ENCODE assay signal across 8 cellular contexts in the genomic region with DNA sequence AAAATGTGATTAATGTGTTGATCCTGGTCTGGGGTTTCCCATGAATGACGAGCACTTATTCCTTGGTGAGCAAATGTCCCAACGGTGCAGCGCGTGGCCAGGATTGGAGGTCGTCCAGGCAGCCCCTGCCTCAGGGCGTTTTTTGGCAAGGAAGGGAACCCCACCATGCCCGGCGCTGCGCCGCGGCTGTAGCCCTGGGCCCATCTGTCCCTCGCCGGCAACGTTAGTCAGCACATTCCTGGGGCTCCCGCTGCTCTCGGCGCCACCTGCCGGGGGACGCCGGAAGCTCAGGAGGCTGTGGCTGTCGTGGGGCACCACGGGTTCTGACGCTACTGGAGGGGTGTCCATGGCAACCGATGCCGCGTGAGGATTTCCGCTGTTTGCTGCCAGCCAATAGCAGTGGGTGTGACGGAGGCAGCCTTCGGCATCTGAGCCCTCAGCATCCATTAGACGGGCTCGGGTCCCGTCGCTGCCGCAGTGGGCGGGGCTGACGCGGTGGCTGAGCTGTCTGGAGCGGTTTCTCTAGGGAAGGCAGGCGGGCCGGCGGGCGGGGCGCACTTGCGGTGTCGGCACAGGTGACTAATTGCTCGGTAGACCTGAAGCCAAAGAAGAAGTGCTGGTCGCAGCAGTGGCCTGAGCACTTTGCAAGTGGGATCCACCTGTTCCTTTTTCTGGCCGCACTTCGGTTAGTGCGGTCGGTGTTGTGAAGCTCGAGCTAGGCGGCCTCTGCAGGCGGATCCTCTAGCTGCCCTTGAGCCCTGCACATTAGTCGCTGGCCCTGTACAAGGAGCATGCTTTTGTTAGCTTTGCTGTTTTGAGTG. TPM values are rescaled to one million over a fixed set of nuclear protein-coding genes. Genes with fewer than 3 reads are reported as not detected.
DNase-seq lines count a peak whose midpoint lies in the region; ATAC-seq and TF ChIP-seq lines count a peak whose summit lies in the region.

No MANE protein-coding gene starts in this region.

- H3K4me3 ChIP-seq in ovary (peak overlapping the region; percentile 21), tibial artery (peak overlapping the region; percentile 40 to 57)

- H3K36me3 Mint-ChIP-seq in activated naive CD8-positive, alpha-beta T cell treated with anti-CD3 and anti-CD28 coated beads for 36 hours: peaks cover 22% of the 10 kb centered on the region

- TF ChIP-seq CTCF in ovary (IDR thresholded peaks at IDR 0.05): peak; percentile 97 to 99 (median 97)
- TF ChIP-seq CTCF in tibial artery (IDR thresholded peaks at IDR 0.05): peak; percentile 98 to 99

- peak overlapping the region; percentile 65 for H3K4me3 Mint-ChIP-seq in activated naive CD8-positive, alpha-beta T cell treated with anti-CD3 and anti-CD28 coated beads for 36 hours

- H3K4me1 Mint-ChIP-seq in activated naive CD8-positive, alpha-beta T cell treated with anti-CD3 and anti-CD28 coated beads for 36 hours: peaks cover 21% of the 10 kb centered on the region

- peak overlapping the region; percentile 85 for H3K27ac Mint-ChIP-seq in activated naive CD8-positive, alpha-beta T cell treated with anti-CD3 and anti-CD28 coated beads for 36 hours

- no peaks in the 10 kb centered on the region for H3K9me3 Mint-ChIP-seq in activated naive CD8-positive, alpha-beta T cell treated with anti-CD3 and anti-CD28 coated beads for 36 hours

- ATAC-seq in HG02610 (IDR thresholded peaks at IDR 0.05; ENCODE audit: unreplicated experiment) (peak; percentile 96), SK-N-SH treated with all-trans-retinoic acid at 6 μM for 48 hours (peak; percentile 96), Right ventricle myocardium inferior (peak; percentile 98)

- H3K27ac ChIP-seq in ovary (no peak overlapping the region), tibial artery (peak overlapping the region; percentile 65 to 66)

- intact Hi-C loops in Right ventricle myocardium inferior (cut with DNase I) (no loop called here), ovary (cut with DNase I) (no loop called here), tibial artery (cut with DNase I; ENCODE audit: low total_unique reads) (loop anchor here (2.0 kb wide), 1 partner anchor 30 kb away; the partner anchor contains the start of gene RAB35)

- TF ChIP-seq EP300 in ovary (IDR thresholded peaks at IDR 0.05): peak; percentile 40

- no peaks in the 10 kb centered on the region for H3K9me3 ChIP-seq in ovary
- no peaks in the 10 kb centered on the region for H3K9me3 ChIP-seq in tibial artery

- H3K4me1 ChIP-seq in ovary (ENCODE audit: insufficient read depth): peaks cover 2% of the 10 kb centered on the region
- peaks cover 0 to 9% (median 4%) of the 10 kb centered on the region in 4 donors for H3K4me1 ChIP-seq in tibial artery

- H3K36me3 ChIP-seq in ovary: no peaks in the 10 kb centered on the region
- H3K36me3 ChIP-seq in tibial artery: peaks cover 0 to 3% (median 0%) of the 10 kb centered on the region in 3 donors

- H3K27me3 Mint-ChIP-seq in activated naive CD8-positive, alpha-beta T cell treated with anti-CD3 and anti-CD28 coated beads for 36 hours: no peaks in the 10 kb centered on the region

- DNase-seq in NCI-H1092 (lab: John Stamatoyannopoulos, UW) (peak; percentile 96), Right ventricle myocardium inferior (ENCODE audit: missing footprints) (peak; percentile 99), ovary (peak; percentile 97 to 99 (median 99)), tibial artery (peak; percentile 99 to 100)
- DNase-seq in activated naive CD8-positive, alpha-beta T cell treated with anti-CD3 and anti-CD28 coated beads for 36 hours: peak; percentile 100

- H3K27me3 ChIP-seq in ovary: no peaks in the 10 kb centered on the region
- H3K27me3 ChIP-seq in tibial artery: no peaks in the 10 kb centered on the region

- WGBS in ovary, 3 donors: 1% methylated on average over 44 to 55 of the region's 55 CpGs

- TF ChIP-seq POLR2A in GM10847 (IDR thresholded peaks at IDR 0.05; ENCODE audit: extremely low read depth, insufficient read length): peak; percentile 18
- TF ChIP-seq POLR2A in ovary (IDR thresholded peaks at IDR 0.05): no peak

TF ChIP-seq in SK-N-SH treated with all-trans-retinoic acid at 6 μM for 48 hours, 23 proteins besides CTCF, POLR2A, EP300 and RAD21:
- TF ChIP-seq, protein P1, sequence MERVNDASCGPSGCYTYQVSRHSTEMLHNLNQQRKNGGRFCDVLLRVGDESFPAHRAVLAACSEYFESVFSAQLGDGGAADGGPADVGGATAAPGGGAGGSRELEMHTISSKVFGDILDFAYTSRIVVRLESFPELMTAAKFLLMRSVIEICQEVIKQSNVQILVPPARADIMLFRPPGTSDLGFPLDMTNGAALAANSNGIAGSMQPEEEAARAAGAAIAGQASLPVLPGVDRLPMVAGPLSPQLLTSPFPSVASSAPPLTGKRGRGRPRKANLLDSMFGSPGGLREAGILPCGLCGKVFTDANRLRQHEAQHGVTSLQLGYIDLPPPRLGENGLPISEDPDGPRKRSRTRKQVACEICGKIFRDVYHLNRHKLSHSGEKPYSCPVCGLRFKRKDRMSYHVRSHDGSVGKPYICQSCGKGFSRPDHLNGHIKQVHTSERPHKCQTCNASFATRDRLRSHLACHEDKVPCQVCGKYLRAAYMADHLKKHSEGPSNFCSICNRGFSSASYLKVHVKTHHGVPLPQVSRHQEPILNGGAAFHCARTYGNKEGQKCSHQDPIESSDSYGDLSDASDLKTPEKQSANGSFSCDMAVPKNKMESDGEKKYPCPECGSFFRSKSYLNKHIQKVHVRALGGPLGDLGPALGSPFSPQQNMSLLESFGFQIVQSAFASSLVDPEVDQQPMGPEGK (CRISPR knock-in tag; IDR thresholded peaks at IDR 0.05; ENCODE audit: borderline replicate concordance): 0 out of 2 replicates have a peak, but pooled peaks have one; percentile 37
- peak; percentile 22; the same call in 1 of the 2 replicates for TF ChIP-seq ARNTL (CRISPR knock-in tag; IDR thresholded peaks at IDR 0.05; ENCODE audit: borderline replicate concordance, low read depth)
- TF ChIP-seq ZFP3 (CRISPR knock-in tag; IDR thresholded peaks at IDR 0.05): 0 out of 2 replicates have a peak, but pooled peaks have one; percentile 21
- no peak for TF ChIP-seq TCF4 (CRISPR knock-in tag; IDR thresholded peaks at IDR 0.05; ENCODE audit: borderline replicate concordance)
- peak; percentile 100; the same call in 1 of the 2 replicates for TF ChIP-seq BACH2 (CRISPR knock-in tag; IDR thresholded peaks at IDR 0.05; ENCODE audit: borderline replicate concordance)
- TF ChIP-seq PPARA (CRISPR knock-in tag; IDR thresholded peaks at IDR 0.05; ENCODE audit: borderline replicate concordance): no peak

RNA-seq across cellular contexts. Expression of gene RAB35, which starts 29.5 kb away (rescaled TPM):
- total RNA-seq in activated naive CD8-positive, alpha-beta T cell treated with anti-CD3 and anti-CD28 coated beads for 36 hours: 10 to 100 TPM; 53.8 to 54.3 TPM
- 25.6 TPM for total RNA-seq in Right ventricle myocardium inferior
- 10 to 100 TPM; 14.1 to 48.5 (median 39.3) TPM for total RNA-seq in ovary
- 10 to 100 TPM; 33.0 to 40.0 TPM for polyA plus RNA-seq in ovary

Comparison
In these comparisons a context has a peak if more than half of its experiments do, and no peak if none do; other contexts are left out.
1. H3K27ac ChIP-seq: peak in tibial artery (2 of 2); none in ovary (0 of 2).
2. Peak in every context shown above with its lines, with median percentiles within 50 percentile points of each other: ATAC-seq and DNase-seq.